8 cellular contexts compared by ENCODE assay signal in the genomic region with DNA sequence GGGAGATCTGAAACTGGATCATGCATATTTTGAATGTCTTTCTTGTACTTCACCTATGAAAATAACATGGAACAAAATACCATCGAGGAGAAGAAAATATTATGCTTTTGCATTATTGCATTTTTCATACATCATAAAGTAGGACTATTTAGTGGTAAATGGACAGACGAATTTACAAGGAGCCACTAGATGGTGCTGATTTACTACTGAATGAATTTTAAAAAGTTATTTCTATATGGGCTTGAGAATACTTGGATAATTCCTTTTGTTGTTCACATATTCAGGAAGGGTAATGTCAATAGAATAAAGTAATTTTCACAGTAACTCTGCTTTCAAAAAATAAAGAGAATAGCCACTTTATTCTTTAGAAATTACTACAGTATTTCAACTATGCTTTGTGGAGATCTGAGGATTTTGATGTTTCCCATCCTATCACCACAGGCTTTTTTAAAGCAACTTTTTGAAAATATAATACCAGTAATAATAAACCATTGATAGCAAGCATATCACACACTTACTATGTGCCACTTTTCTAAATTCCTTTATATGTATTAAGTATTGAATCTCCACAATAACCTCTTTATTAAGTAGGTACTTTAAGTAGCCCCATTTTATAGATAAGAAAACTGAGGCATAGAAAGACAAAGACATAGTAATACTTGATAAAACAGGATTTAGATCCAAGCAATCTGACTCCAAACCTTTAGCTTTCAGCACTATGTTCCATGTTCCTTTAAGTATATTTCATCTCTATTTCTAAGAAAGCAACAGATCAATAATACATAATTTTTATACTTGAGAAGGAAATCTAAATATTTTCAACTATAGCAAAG. TPM values are rescaled to one million over a fixed set of nuclear protein-coding genes. Genes with fewer than 3 reads are reported as not detected.
A peak's percentile ranks its signal among the peaks of the same experiment; 100 is the strongest.
DNase-seq lines count a peak whose midpoint lies in the region; TF ChIP-seq lines count a peak whose summit lies in the region.

No MANE protein-coding gene starts in this region.

- no peaks in the 10 kb centered on the region for H3K4me1 ChIP-seq in vagina

- intact Hi-C loops in vagina (cut with DNase I): loop anchor here (10.0 kb wide), 1 partner anchor 416 kb away; no protein-coding TSS in a partner anchor
- intact Hi-C loops in Calu3 (cut with micrococcal nuclease; ENCODE audit: unreplicated experiment): loop anchor here (1.0 to 5.0 kb wide), 4 partner anchors 219 to 1099 kb away; a partner anchor contains a TSS

- H3K4me3 ChIP-seq in vagina: no peak overlapping the region

- no peaks in the 10 kb centered on the region for H3K9me3 Mint-ChIP-seq in activated CD4-positive, alpha-beta T cell treated with anti-CD3 and anti-CD28 coated beads, Interleukin-2, amount 10 ng/mL, durations not matched to agents 7 days and 5 days
- no peaks in the 10 kb centered on the region for H3K9me3 Mint-ChIP-seq in Calu3 (ENCODE audit: low read depth, unreplicated experiment)

- no peak for TF ChIP-seq POLR2A in vagina (IDR thresholded peaks at IDR 0.05)

- H3K36me3 Mint-ChIP-seq in activated CD4-positive, alpha-beta T cell treated with anti-CD3 and anti-CD28 coated beads, Interleukin-2, amount 10 ng/mL, durations not matched to agents 7 days and 5 days (ENCODE audit: low read depth): no peaks in the 10 kb centered on the region
- no peaks in the 10 kb centered on the region for H3K36me3 Mint-ChIP-seq in Calu3 (ENCODE audit: insufficient read depth, unreplicated experiment)

- H3K4me1 Mint-ChIP-seq in activated CD4-positive, alpha-beta T cell treated with anti-CD3 and anti-CD28 coated beads, Interleukin-2, amount 10 ng/mL, durations not matched to agents 7 days and 5 days: no peaks in the 10 kb centered on the region
- H3K4me1 Mint-ChIP-seq in Calu3 (ENCODE audit: low read depth, unreplicated experiment): no peaks in the 10 kb centered on the region

- no peaks in the 10 kb centered on the region for H3K27me3 Mint-ChIP-seq in activated CD4-positive, alpha-beta T cell treated with anti-CD3 and anti-CD28 coated beads, Interleukin-2, amount 10 ng/mL, durations not matched to agents 7 days and 5 days
- no peaks in the 10 kb centered on the region for H3K27me3 Mint-ChIP-seq in Calu3 (ENCODE audit: unreplicated experiment)

- no peak overlapping the region for H3K27ac ChIP-seq in C4-2B
- no peak overlapping the region for H3K27ac ChIP-seq in vagina

- H3K27me3 ChIP-seq in vagina: no peaks in the 10 kb centered on the region

- TF ChIP-seq CTCF in C4-2B (conservative IDR thresholded peaks at IDR 0.05) (peak; percentile 75), vagina (IDR thresholded peaks at IDR 0.05) (peak in 2 of 3 experiments; percentile 28 to 33), Calu3 (IDR thresholded peaks at IDR 0.05; ENCODE audit: unreplicated experiment) (no peak)

- H3K4me3 Mint-ChIP-seq in activated CD4-positive, alpha-beta T cell treated with anti-CD3 and anti-CD28 coated beads, Interleukin-2, amount 10 ng/mL, durations not matched to agents 7 days and 5 days: no peak overlapping the region
- no peak overlapping the region for H3K4me3 Mint-ChIP-seq in Calu3 (ENCODE audit: low read depth, unreplicated experiment)

- no peak overlapping the region for H3K27ac Mint-ChIP-seq in activated CD4-positive, alpha-beta T cell treated with anti-CD3 and anti-CD28 coated beads, Interleukin-2, amount 10 ng/mL, durations not matched to agents 7 days and 5 days
- H3K27ac Mint-ChIP-seq in Calu3 (ENCODE audit: unreplicated experiment): no peak overlapping the region

- no TSS peak for BruUV-seq in Calu3 (replicated peaks; lab: Mats Ljungman, UMichigan)

- no peaks in the 10 kb centered on the region for H3K36me3 ChIP-seq in vagina

- no peaks in the 10 kb centered on the region for H3K9me3 ChIP-seq in vagina

- POLR2A ChIA-PET in activated CD4-positive, alpha-beta T cell treated with anti-CD3 and anti-CD28 coated beads, Interleukin-2, amount 10 ng/mL, durations not matched to agents 7 days and 5 days (lab: Charles Lee): no interaction called here

- CTCF ChIA-PET in activated CD4-positive, alpha-beta T cell treated with anti-CD3 and anti-CD28 coated beads, Interleukin-2, amount 10 ng/mL, durations not matched to agents 7 days and 5 days (lab: Charles Lee): no interaction called here
- CTCF ChIA-PET in Calu3 (lab: Charles Lee): no interaction called here

- peak; percentile 22 for DNase-seq in HCEC 1CT
- DNase-seq in RKO (ENCODE audit: low spot score): peak; percentile 74
- DNase-seq in globus pallidus (ENCODE audit: low spot score): peak; percentile 11
- no peak for DNase-seq in vagina (ENCODE audit: extremely low spot score in 2 of 2)
- DNase-seq in activated CD4-positive, alpha-beta T cell treated with anti-CD3 and anti-CD28 coated beads, Interleukin-2, amount 10 ng/mL, durations not matched to agents 7 days and 5 days: no peak
- DNase-seq in Calu3: no peak
- DNase-seq in central memory CD4-positive, alpha-beta T cell: no peak

RNA-seq across cellular contexts. Expression of a gene that starts 38.6 kb away (rescaled TPM):
- total RNA-seq in vagina: 55.2 TPM
- total RNA-seq in activated CD4-positive, alpha-beta T cell treated with anti-CD3 and anti-CD28 coated beads, Interleukin-2, amount 10 ng/mL, durations not matched to agents 7 days and 5 days: not detected
- 11.2 and 12.7 TPM in 2 replicates for total RNA-seq in Calu3 (2022)

Comparison
In these comparisons a context has a peak if more than half of its experiments do, and no peak if none do; other contexts are left out.
1. DNase-seq: peak in HCEC 1CT (single experiment), RKO (single experiment) and globus pallidus (single experiment); none in vagina (0 of 2), activated CD4-positive, alpha-beta T cell treated with anti-CD3 and anti-CD28 coated beads, Interleukin-2, amount 10 ng/mL, durations not matched to agents 7 days and 5 days (single experiment), Calu3 (single experiment) and central memory CD4-positive, alpha-beta T cell (single experiment).
2. RNA of a gene that starts 38.6 kb away (total RNA-seq): 55.2 TPM in vagina (single experiment) and 11.2 to 12.7 TPM in Calu3; not detected in activated CD4-positive, alpha-beta T cell treated with anti-CD3 and anti-CD28 coated beads, Interleukin-2, amount 10 ng/mL, durations not matched to agents 7 days and 5 days; every median in the first group is over 10 times any median in the second.